In genomic region chr7:81611040-81611439, GRCh38 we compare ENCODE assay signal across 1 cellular context.
TF ChIP-seq lines count a peak whose summit lies in the region.

No MANE protein-coding gene starts in this region.

TF ChIP-seq in GM23338, 12 proteins besides CTCF, POLR2A, EP300 and RAD21 (continued from another document):
- no peak for TF ChIP-seq ETS1 (IDR thresholded peaks at IDR 0.05)
TF ChIP-seq in GM23338: peak in this region for 0.
